In the genomic region with DNA sequence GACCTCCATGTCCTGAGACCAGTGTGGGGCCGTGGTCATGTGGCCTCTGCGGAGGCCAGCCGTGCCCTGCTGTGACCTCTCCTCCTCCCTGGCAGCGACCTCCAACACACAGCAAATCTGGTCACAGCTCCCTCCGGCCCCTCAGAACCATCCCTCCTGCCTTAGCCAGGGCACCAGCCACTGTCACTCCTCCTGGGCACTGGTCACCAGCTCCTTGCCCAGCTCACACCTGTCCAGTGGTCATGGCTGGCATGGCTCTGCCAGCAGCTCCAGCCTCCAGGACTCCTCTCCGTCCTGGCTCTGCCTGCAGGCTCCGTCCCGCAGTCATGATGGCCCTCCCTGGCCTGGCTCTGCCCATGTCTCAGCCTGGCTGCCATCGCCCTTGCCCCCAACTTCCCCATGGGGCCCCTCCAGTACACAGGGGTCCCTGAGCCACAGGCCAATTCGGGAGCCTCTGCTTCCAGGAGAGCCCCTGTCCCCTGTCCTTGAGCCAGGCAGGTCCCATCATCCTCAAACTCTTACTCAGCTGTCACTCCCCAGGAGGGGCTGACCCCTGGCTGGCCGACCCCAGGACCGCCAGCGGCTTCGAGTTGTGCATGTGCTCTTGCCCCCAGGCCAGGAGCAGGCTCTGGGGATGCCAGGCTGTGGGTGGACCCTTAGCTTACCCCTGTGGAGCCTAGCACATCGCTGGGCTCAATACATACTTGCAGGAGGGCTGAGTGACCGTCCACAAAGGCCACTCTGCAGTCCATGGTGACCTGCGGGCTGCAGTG, we compare ENCODE assay signal across 28 cellular contexts.
"Had no signal": no experiment of that assay in that cellular context is flagged by ENCODE, and none has a peak within 500 bp of the region (broad histone marks: within the 10 kb centered on the region; RNA-seq: fewer than 3 reads in every experiment).

No MANE protein-coding gene starts in this region.

- H3K4me3 ChIP-seq: K562, SJCRH30 had no signal

- H3K27me3 ChIP-seq: SJCRH30 had no signal

- H3K4me1 ChIP-seq: SJCRH30 had no signal

- H3K4me2 ChIP-seq: SK-N-SH had no signal

- H3K36me3 Mint-ChIP-seq: activated naive CD4-positive, alpha-beta T cell treated with anti-CD3 and anti-CD28 coated beads, Interleukin-2, amount 50 U/mL, for 72 hours; brain had no signal

- ATAC-seq: activated CD4-positive, alpha-beta T cell treated with anti-CD3 and anti-CD28 coated beads for 36 hours; activated naive CD4-positive, alpha-beta T cell treated with anti-CD3 and anti-CD28 coated beads, Interleukin-2, amount 50 U/mL, for 72 hours; activated naive CD8-positive, alpha-beta T cell treated with anti-CD3 and anti-CD28 coated beads, Interleukin-2, amount 50 U/mL, for 24 hours; K562 had no signal

- H3K9me3 Mint-ChIP-seq: activated naive CD4-positive, alpha-beta T cell treated with anti-CD3 and anti-CD28 coated beads, Interleukin-2, amount 50 U/mL, for 72 hours; activated naive CD8-positive, alpha-beta T cell treated with anti-CD3 and anti-CD28 coated beads, Interleukin-2, amount 50 U/mL, for 24 hours had no signal

- H3K4me1 Mint-ChIP-seq: activated CD4-positive, alpha-beta memory T cell treated with anti-CD3 and anti-CD28 coated beads, Interleukin-2, amount 10 ng/mL, durations not matched to agents 7 days and 5 days; activated CD4-positive, alpha-beta T cell treated with anti-CD3 and anti-CD28 coated beads for 36 hours; activated naive CD8-positive, alpha-beta T cell treated with anti-CD3 and anti-CD28 coated beads, Interleukin-2, amount 50 U/mL, for 24 hours had no signal

- H3K9ac ChIP-seq: SK-N-SH had no signal

- H3K27me3 Mint-ChIP-seq: activated CD4-positive, alpha-beta memory T cell treated with anti-CD3 and anti-CD28 coated beads, Interleukin-2, amount 10 ng/mL, durations not matched to agents 7 days and 5 days; activated CD4-positive, alpha-beta T cell treated with anti-CD3 and anti-CD28 coated beads for 36 hours; activated naive CD8-positive, alpha-beta T cell treated with anti-CD3 and anti-CD28 coated beads, Interleukin-2, amount 50 U/mL, for 24 hours had no signal

- H3K27ac ChIP-seq: SJCRH30, WERI-Rb-1 had no signal

- H3K4me3 Mint-ChIP-seq: activated CD4-positive, alpha-beta memory T cell treated with anti-CD3 and anti-CD28 coated beads, Interleukin-2, amount 10 ng/mL, durations not matched to agents 7 days and 5 days; activated CD4-positive, alpha-beta T cell treated with anti-CD3 and anti-CD28 coated beads for 36 hours; activated naive CD8-positive, alpha-beta T cell treated with anti-CD3 and anti-CD28 coated beads, Interleukin-2, amount 50 U/mL, for 24 hours; brain had no signal

- H3K9me3 ChIP-seq: SJCRH30, SK-N-SH had no signal

- DNase-seq: activated CD4-positive, alpha-beta memory T cell treated with anti-CD3 and anti-CD28 coated beads, Interleukin-2, amount 10 ng/mL, durations not matched to agents 7 days and 5 days; activated CD4-positive, alpha-beta T cell treated with anti-CD3 and anti-CD28 coated beads for 36 hours; activated CD4-positive, alpha-beta T cell treated with anti-CD3 and anti-CD28 coated beads, Interleukin-2, amount 50 U/mL, for 1 hour; activated CD8-positive, alpha-beta memory T cell treated with anti-CD3 and anti-CD28 coated beads, Interleukin-2, amount 50 U/mL, for 4 hours; activated effector memory CD4-positive, alpha-beta T cell treated with anti-CD3 and anti-CD28 coated beads, Interleukin-2, amount 50 U/mL, for 16 hours; activated naive CD4-positive, alpha-beta T cell treated with Interleukin-2 at 50 U/mL for 16 hours; activated naive CD8-positive, alpha-beta T cell treated with anti-CD3 and anti-CD28 coated beads, Interleukin-2, amount 50 U/mL, for 24 hours; activated T-cell treated with anti-CD3 and anti-CD28 coated beads, Interleukin-2, amount 50 U/mL, for 1 hour; amniotic stem cell; Karpas-422; MM.1S; NCI-H1105; NCI-H1436 treated with DMSO at 0.1 percent for 48 hours; NCI-H187; NCI-H2081; NCI-H510A treated with DMSO at 0.1 percent for 48 hours; NCI-H69; NK-92 treated with Interleukin-12 subunit alpha and Interleukin-12 subunit beta, amount 100 ng/mL, for 24 hours; OCI-M1; Right ventricle myocardium superior; RPMI8226; SJCRH30; SK-N-SH; T-helper 1 cell; WERI-Rb-1 had no signal

- H3K27ac Mint-ChIP-seq: activated CD4-positive, alpha-beta memory T cell treated with anti-CD3 and anti-CD28 coated beads, Interleukin-2, amount 10 ng/mL, durations not matched to agents 7 days and 5 days; activated CD4-positive, alpha-beta T cell treated with anti-CD3 and anti-CD28 coated beads for 36 hours; activated naive CD4-positive, alpha-beta T cell treated with anti-CD3 and anti-CD28 coated beads, Interleukin-2, amount 50 U/mL, for 72 hours; activated naive CD8-positive, alpha-beta T cell treated with anti-CD3 and anti-CD28 coated beads, Interleukin-2, amount 50 U/mL, for 24 hours; brain had no signal

- H3K36me3 ChIP-seq: SJCRH30, WERI-Rb-1 had no signal
